ENCODE assay signal across 32 cellular contexts in the genomic region with DNA sequence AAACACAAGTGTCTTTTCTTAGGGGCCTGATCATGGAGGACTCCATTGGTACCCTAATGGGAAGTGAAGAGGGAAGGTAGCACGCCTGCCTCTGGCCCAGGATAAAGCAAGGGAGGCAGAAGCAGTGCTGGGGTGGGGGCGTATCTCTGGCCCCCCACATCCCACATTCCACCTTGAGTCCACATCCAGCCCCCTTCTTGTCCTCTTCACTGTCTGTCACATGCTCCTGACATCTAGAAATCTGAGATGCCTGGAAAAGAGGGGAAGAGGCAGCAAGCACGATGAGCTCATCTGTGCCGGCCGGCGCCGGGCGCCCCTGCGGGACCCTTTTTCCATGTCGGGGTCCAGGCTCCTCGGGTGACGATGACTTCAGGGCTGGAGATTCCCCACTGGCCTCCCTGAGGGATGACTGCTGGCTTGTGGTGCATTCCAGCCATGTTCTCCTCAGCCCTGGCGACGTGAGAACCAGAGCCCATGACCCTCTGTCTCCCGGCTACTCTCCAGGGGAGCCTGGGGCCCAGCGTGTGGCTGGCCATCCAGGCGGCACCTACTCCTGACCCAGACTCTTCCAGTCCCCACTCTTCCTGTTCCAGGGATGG.
"Had no signal": no experiment of that assay in that cellular context is flagged by ENCODE, and none has a peak within 500 bp of the region (broad histone marks: within the 10 kb centered on the region; RNA-seq: fewer than 3 reads in every experiment).

No MANE protein-coding gene starts in this region.

- H3K4me3 ChIP-seq: adrenal gland, body of pancreas, breast epithelium, cardiac muscle cell, esophagus squamous epithelium, gastroesophageal sphincter had no signal

- H3K27me3 ChIP-seq: adrenal gland, body of pancreas, breast epithelium, cardiac muscle cell, esophagus squamous epithelium, gastroesophageal sphincter had no signal

- H3K9me3 Mint-ChIP-seq: activated CD4-positive, alpha-beta T cell treated with anti-CD3 and anti-CD28 coated beads, Interleukin-2, amount 10 ng/mL, durations not matched to agents 7 days and 5 days; activated naive CD4-positive, alpha-beta T cell treated with anti-CD3 and anti-CD28 coated beads for 36 hours; activated naive CD4-positive, alpha-beta T cell treated with anti-CD3 and anti-CD28 coated beads, Interleukin-2, amount 50 U/mL, for 24 hours; activated naive CD8-positive, alpha-beta T cell treated with anti-CD3 and anti-CD28 coated beads for 36 hours; activated naive CD8-positive, alpha-beta T cell treated with anti-CD3 and anti-CD28 coated beads, Interleukin-2, amount 50 U/mL, for 24 hours; activated T-helper 1 cell treated with anti-CD3 and anti-CD28 coated beads, Interleukin-12 subunit alpha, Interleukin-12 subunit beta, Interleukin-2, Interleukin-4 antibody, amounts not matched to agents 30 ng/mL and 10 ng/mL and 1 ng/mL, durations not matched to agents 14 hours and 24 hours and 36 hours; activated T-helper 2 cell treated with anti-CD3 and anti-CD28 coated beads, Interferon-gamma antibody, Interleukin-2, Interleukin-4, amounts not matched to agents 10 μg/mL and 5 μg/mL and 100 μg/mL, durations not matched to agents 14 hours and 24 hours and 36 hours had no signal

- H3K27ac Mint-ChIP-seq: activated CD4-positive, alpha-beta memory T cell treated with anti-CD3 and anti-CD28 coated beads, Interleukin-2, amount 10 ng/mL, durations not matched to agents 7 days and 5 days; activated CD4-positive, alpha-beta T cell treated with anti-CD3 and anti-CD28 coated beads, Interleukin-2, amount 10 ng/mL, durations not matched to agents 7 days and 5 days; activated naive CD4-positive, alpha-beta T cell treated with anti-CD3 and anti-CD28 coated beads for 36 hours; activated naive CD4-positive, alpha-beta T cell treated with anti-CD3 and anti-CD28 coated beads, Interleukin-2, amount 50 U/mL, for 24 hours; activated naive CD8-positive, alpha-beta T cell treated with anti-CD3 and anti-CD28 coated beads for 36 hours; activated naive CD8-positive, alpha-beta T cell treated with anti-CD3 and anti-CD28 coated beads, Interleukin-2, amount 50 U/mL, for 24 hours; activated T-helper 1 cell treated with anti-CD3 and anti-CD28 coated beads, Interleukin-12 subunit alpha, Interleukin-12 subunit beta, Interleukin-2, Interleukin-4 antibody, amounts not matched to agents 30 ng/mL and 10 ng/mL and 1 ng/mL, durations not matched to agents 14 hours and 24 hours and 36 hours; activated T-helper 2 cell treated with anti-CD3 and anti-CD28 coated beads, Interferon-gamma antibody, Interleukin-2, Interleukin-4, amounts not matched to agents 10 μg/mL and 5 μg/mL and 100 μg/mL, durations not matched to agents 14 hours and 24 hours and 36 hours; effector memory CD8-positive, alpha-beta T cell; WTC11 had no signal

- H3K27me3 Mint-ChIP-seq: activated CD4-positive, alpha-beta memory T cell treated with anti-CD3 and anti-CD28 coated beads, Interleukin-2, amount 10 ng/mL, durations not matched to agents 7 days and 5 days; activated CD4-positive, alpha-beta T cell treated with anti-CD3 and anti-CD28 coated beads, Interleukin-2, amount 10 ng/mL, durations not matched to agents 7 days and 5 days; activated naive CD4-positive, alpha-beta T cell treated with anti-CD3 and anti-CD28 coated beads, Interleukin-2, amount 50 U/mL, for 24 hours; activated naive CD8-positive, alpha-beta T cell treated with anti-CD3 and anti-CD28 coated beads, Interleukin-2, amount 50 U/mL, for 24 hours had no signal

- H3K36me3 Mint-ChIP-seq: activated naive CD4-positive, alpha-beta T cell treated with anti-CD3 and anti-CD28 coated beads, Interleukin-2, amount 50 U/mL, for 24 hours; activated naive CD8-positive, alpha-beta T cell treated with anti-CD3 and anti-CD28 coated beads for 36 hours; WTC11 had no signal

- DNase-seq: activated CD4-positive, alpha-beta memory T cell treated with anti-CD3 and anti-CD28 coated beads, Interleukin-2, amount 10 ng/mL, durations not matched to agents 7 days and 5 days; activated CD4-positive, alpha-beta T cell treated with anti-CD3 and anti-CD28 coated beads for 1 hour; activated CD4-positive, alpha-beta T cell treated with anti-CD3 and anti-CD28 coated beads for 4 hours; activated CD4-positive, alpha-beta T cell treated with anti-CD3 and anti-CD28 coated beads, Interleukin-2, amount 10 ng/mL, durations not matched to agents 7 days and 5 days; activated CD4-positive, alpha-beta T cell treated with anti-CD3 and anti-CD28 coated beads, Interleukin-2, amount 50 U/mL, for 4 hours; activated effector memory CD4-positive, alpha-beta T cell treated with anti-CD3 and anti-CD28 coated beads, Interleukin-2, amount 50 U/mL, for 16 hours; activated naive CD4-positive, alpha-beta T cell treated with anti-CD3 and anti-CD28 coated beads for 36 hours; activated naive CD8-positive, alpha-beta T cell treated with anti-CD3 and anti-CD28 coated beads for 36 hours; activated naive CD8-positive, alpha-beta T cell treated with anti-CD3 and anti-CD28 coated beads, Interleukin-2, amount 50 U/mL, for 24 hours; activated T-cell treated with anti-CD3 and anti-CD28 coated beads, Interleukin-2, amount 50 U/mL, for 1 hour; activated T-cell treated with anti-CD3 and anti-CD28 coated beads, Interleukin-2, amount 50 U/mL, for 48 hours; adrenal gland; amygdala; aorta; body of pancreas; central memory CD4-positive, alpha-beta T cell; cortex of kidney; dermis blood vessel endothelial cell; effector CD4-positive, alpha-beta T cell; effector memory CD8-positive, alpha-beta T cell; esophagus squamous epithelium; foreskin melanocyte; T-helper 2 cell had no signal

- H3K4me3 Mint-ChIP-seq: activated CD4-positive, alpha-beta memory T cell treated with anti-CD3 and anti-CD28 coated beads, Interleukin-2, amount 10 ng/mL, durations not matched to agents 7 days and 5 days; activated CD4-positive, alpha-beta T cell treated with anti-CD3 and anti-CD28 coated beads, Interleukin-2, amount 10 ng/mL, durations not matched to agents 7 days and 5 days; activated naive CD4-positive, alpha-beta T cell treated with anti-CD3 and anti-CD28 coated beads for 36 hours; activated naive CD4-positive, alpha-beta T cell treated with anti-CD3 and anti-CD28 coated beads, Interleukin-2, amount 50 U/mL, for 24 hours; activated naive CD8-positive, alpha-beta T cell treated with anti-CD3 and anti-CD28 coated beads for 36 hours; activated naive CD8-positive, alpha-beta T cell treated with anti-CD3 and anti-CD28 coated beads, Interleukin-2, amount 50 U/mL, for 24 hours; activated T-helper 1 cell treated with anti-CD3 and anti-CD28 coated beads, Interleukin-12 subunit alpha, Interleukin-12 subunit beta, Interleukin-2, Interleukin-4 antibody, amounts not matched to agents 30 ng/mL and 10 ng/mL and 1 ng/mL, durations not matched to agents 14 hours and 24 hours and 36 hours; effector memory CD8-positive, alpha-beta T cell; WTC11 had no signal

- H3K27ac ChIP-seq: adrenal gland, body of pancreas, breast epithelium, cardiac muscle cell, epithelial cell of prostate, esophagus squamous epithelium, gastroesophageal sphincter, VCaP had no signal

- H3K36me3 ChIP-seq: adrenal gland, breast epithelium, cardiac muscle cell, esophagus squamous epithelium, gastroesophageal sphincter had no signal

- H3K4me1 Mint-ChIP-seq: activated CD4-positive, alpha-beta memory T cell treated with anti-CD3 and anti-CD28 coated beads, Interleukin-2, amount 10 ng/mL, durations not matched to agents 7 days and 5 days; activated CD4-positive, alpha-beta T cell treated with anti-CD3 and anti-CD28 coated beads, Interleukin-2, amount 10 ng/mL, durations not matched to agents 7 days and 5 days; activated naive CD4-positive, alpha-beta T cell treated with anti-CD3 and anti-CD28 coated beads, Interleukin-2, amount 50 U/mL, for 24 hours; activated naive CD8-positive, alpha-beta T cell treated with anti-CD3 and anti-CD28 coated beads for 36 hours; activated naive CD8-positive, alpha-beta T cell treated with anti-CD3 and anti-CD28 coated beads, Interleukin-2, amount 50 U/mL, for 24 hours; WTC11 had no signal
